In genomic region chr19:49857834-49858590, GRCh38 we compare ENCODE assay signal across 14 cellular contexts. TPM values are rescaled to one million over a fixed set of nuclear protein-coding genes. Genes with fewer than 3 reads are reported as not detected.
DNase-seq lines count a peak whose midpoint lies in the region; ATAC-seq, FAIRE-seq and TF ChIP-seq lines count a peak whose summit lies in the region.
"Had no signal": no experiment of that assay in that cellular context is flagged by ENCODE, and none has a peak within 500 bp of the region (broad histone marks: within the 10 kb centered on the region; RNA-seq: fewer than 3 reads in every experiment).

No MANE protein-coding gene starts in this region.

- peak overlapping the region; percentile 91 for H3K27ac Mint-ChIP-seq in HFFc6
- no peak overlapping the region for H3K27ac Mint-ChIP-seq in neural progenitor cell

- DNase-seq in AG04450 (ENCODE audit: low read depth, low spot score) (no peak), HFFc6 (no peak), K562 (ENCODE audit: extremely low read depth in 1 of 4, low spot score in 3 of 4) (no peak), neural progenitor cell (ENCODE audit: low spot score) (no peak), colonic mucosa (no peak), iPS-NIHi7 (ENCODE audit: extremely low spot score) (no peak)
- no peak for DNase-seq in activated T-cell treated with anti-CD3 and anti-CD28 coated beads, Interleukin-2, amount 50 U/mL, for 1 hour
- DNase-seq: activated CD4-positive, alpha-beta T cell treated with anti-CD3 and anti-CD28 coated beads for 48 hours; KBM-7; NCI-H146; NCI-H82; stimulated activated naive CD4-positive, alpha-beta T cell treated with Interleukin-2 at 50 U/mL for 16 hours had no signal

- H3K27ac ChIP-seq in AG04450 (ENCODE audit: low read depth, low read length) (peak overlapping the region; percentile 52), K562 (ENCODE audit: extremely low read depth, low read depth, low read length) (no peak overlapping the region), neural progenitor cell (peak overlapping the region; percentile 76), colonic mucosa (no peak overlapping the region)

- no TSS peak for BruUV-seq in K562 (replicated peaks; lab: Mats Ljungman, UMichigan)

- POLR2A ChIA-PET in AG04450 (lab: Yijun Ruan, JAX): interaction anchor here (1.1 to 2.3 kb wide), 2 partner anchors 8 to 11 kb away, joined by 4 to 5 read pairs; no protein-coding TSS in a partner anchor
- POLR2A ChIA-PET in K562 (lab: Yijun Ruan, JAX): interaction anchor here (1.0 to 1.8 kb wide), 4 partner anchors 8 to 18 kb away, joined by 3 to 7 read pairs (median 6); no protein-coding TSS in a partner anchor

- H3K4me3 ChIP-seq in AG04450 (ENCODE audit: low read depth, low read length) (no peak overlapping the region), K562 (no peak overlapping the region), neural progenitor cell (no peak overlapping the region), colonic mucosa (no peak overlapping the region)
- H3K4me3 ChIP-seq: breast epithelium had no signal

- peaks cover 20% of the 10 kb centered on the region for H3K79me2 ChIP-seq in K562 (ENCODE audit: control insufficient read depth, insufficient read depth, low read length)
- peaks cover 36% of the 10 kb centered on the region for H3K79me2 ChIP-seq in neural progenitor cell (ENCODE audit: low read depth)

- peaks cover 22% of the 10 kb centered on the region for H3K27me3 Mint-ChIP-seq in HFFc6 (ENCODE audit: insufficient read depth)
- H3K27me3 Mint-ChIP-seq in neural progenitor cell (ENCODE audit: insufficient read depth, low read depth): peaks cover 19% of the 10 kb centered on the region

- H3K36me3 Mint-ChIP-seq in HFFc6 (ENCODE audit: low read depth): peaks cover 12% of the 10 kb centered on the region
- H3K36me3 Mint-ChIP-seq in neural progenitor cell: peaks cover 14% of the 10 kb centered on the region

- TF ChIP-seq POLR2A in K562 (conservative IDR thresholded peaks at IDR 0.05): peak; percentile 40; the same call in 1 of the 2 replicates

- H3K36me3 ChIP-seq in K562 (ENCODE audit: control insufficient read depth, insufficient read depth, low read length) (peaks cover 90% of the 10 kb centered on the region; the same call in 2 of the 3 replicates), neural progenitor cell (no peaks in the 10 kb centered on the region), colonic mucosa (peaks cover 11% of the 10 kb centered on the region)

- H3K4me3 Mint-ChIP-seq in HFFc6 (no peak overlapping the region; the same call in 1 of the 2 replicates), neural progenitor cell (no peak overlapping the region)

- peak; percentile 45 for ATAC-seq in K562
- no peak for ATAC-seq in HG02763 (IDR thresholded peaks at IDR 0.05; ENCODE audit: unreplicated experiment)

- 79% methylated on average over 22 of the region's 26 CpGs for WGBS in K562 (ENCODE audit: insufficient coverage, low coverage, missing lambda C conversion rate)

- H3K4me2 ChIP-seq in K562 (ENCODE audit: insufficient read depth, low read length) (no peak overlapping the region), neural progenitor cell (no peak overlapping the region)

- peaks cover 0 to 87% of the 10 kb centered on the region in 2 experiments; a peak in 2 of 5 replicates for H3K4me1 ChIP-seq in K562 (replicated peaks in 1 of 2; ENCODE audit: control insufficient read depth in 2 of 2, insufficient read depth in 2 of 2, low read length in 2 of 2)
- peaks cover 2% of the 10 kb centered on the region for H3K4me1 ChIP-seq in neural progenitor cell
- H3K4me1 ChIP-seq in colonic mucosa: peaks cover under 1% of the 10 kb centered on the region
- H3K4me1 ChIP-seq: breast epithelium had no signal

- H3K27me3 ChIP-seq in AG04450 (ENCODE audit: control insufficient read depth, insufficient read depth, low read length) (no peaks in the 10 kb centered on the region), K562 (ENCODE audit: control insufficient read depth in 2 of 2, insufficient read depth in 2 of 2, low read length in 2 of 2) (no peaks in the 10 kb centered on the region), neural progenitor cell (no peaks in the 10 kb centered on the region), colonic mucosa (no peaks in the 10 kb centered on the region)
- H3K27me3 ChIP-seq: breast epithelium had no signal

- H2AFZ ChIP-seq in K562 (ENCODE audit: low read depth, low read length) (no peak overlapping the region), neural progenitor cell (replicated peaks) (no peak overlapping the region)

- CTCF ChIA-PET in AG04450 (lab: Charles Lee): no interaction called here
- CTCF ChIA-PET in K562 (lab: Yijun Ruan, JAX; ENCODE audit: low intra/inter-chr PET ratio): no interaction called here

- no peaks in the 10 kb centered on the region; the same call in 1 of the 2 replicates for H3K9me3 ChIP-seq in AG04450 (ENCODE audit: control insufficient read depth, insufficient read depth, low read length)
- no peaks in the 10 kb centered on the region for H3K9me3 ChIP-seq in K562 (replicated peaks; ENCODE audit: control insufficient read depth, insufficient read depth, low read depth, low read length)
- H3K9me3 ChIP-seq in neural progenitor cell (ENCODE audit: low read depth): no peaks in the 10 kb centered on the region
- H3K9me3 ChIP-seq in colonic mucosa: no peaks in the 10 kb centered on the region
- H3K9me3 ChIP-seq: breast epithelium had no signal

- FAIRE-seq in K562 (lab: Jason Lieb, UNC): no peak

- no peak for TF ChIP-seq RAD21 in K562 (CRISPR knock-in tag; conservative IDR thresholded peaks at IDR 0.05 in 1 of 2, IDR thresholded peaks at IDR 0.05 in 1 of 2)

- H3F3A ChIP-seq in neural progenitor cell (ENCODE audit: low read depth): peaks cover 84% of the 10 kb centered on the region

- peak overlapping the region in 1 of 2 experiments; percentile 61; a peak in 2 of 4 replicates for H3K9ac ChIP-seq in K562 (ENCODE audit: insufficient read depth in 1 of 2, low read depth in 2 of 2, low read length in 2 of 2)
- no peak overlapping the region for H3K9ac ChIP-seq in neural progenitor cell
- no peak overlapping the region for H3K9ac ChIP-seq in colonic mucosa (ENCODE audit: low read depth in 2 of 2, low read length in 2 of 2)

- H3K9me1 ChIP-seq in K562 (ENCODE audit: control insufficient read depth, insufficient read depth, low read length): no peaks in the 10 kb centered on the region

- H3K9me3 Mint-ChIP-seq in HFFc6 (no peaks in the 10 kb centered on the region), neural progenitor cell (no peaks in the 10 kb centered on the region)

- H3K4me1 Mint-ChIP-seq in HFFc6 (ENCODE audit: low read depth) (peaks cover 23% of the 10 kb centered on the region), neural progenitor cell (peaks cover 16% of the 10 kb centered on the region)

- in situ Hi-C loops in K562 (cut with MboI): no loop called here

- intact Hi-C loops in K562 (cut with micrococcal nuclease) (no loop called here), colonic mucosa (cut with DNase I) (no loop called here)

- peaks cover 16% of the 10 kb centered on the region; the same call in 1 of the 2 replicates for H4K20me1 ChIP-seq in K562 (replicated peaks; ENCODE audit: control insufficient read depth, insufficient read depth, low read length)
- H4K20me1 ChIP-seq in neural progenitor cell (ENCODE audit: low read depth): peaks cover 99% of the 10 kb centered on the region

- TF ChIP-seq CTCF in AG04450 (IDR thresholded peaks at IDR 0.05; ENCODE audit: low read depth, low read length) (no peak), HFFc6 (IDR thresholded peaks at IDR 0.05) (no peak), K562 (IDR thresholded peaks at IDR 0.05 in 2 of 3, conservative IDR thresholded peaks at IDR 0.05 in 1 of 3; ENCODE audit: insufficient read depth in 2 of 3, low read depth in 1 of 3, low read length in 3 of 3) (no peak), neural progenitor cell (IDR thresholded peaks at IDR 0.05) (no peak), colonic mucosa (IDR thresholded peaks at IDR 0.05) (no peak)

- no peak for TF ChIP-seq EP300 in K562 (IDR thresholded peaks at IDR 0.05; ENCODE audit: low read length)

RNA-seq across cellular contexts. Expression of gene PTOV1, which starts 7.1 kb away (rescaled TPM):
- polyA plus RNA-seq in AG04450 (2011; rRNA removed) (37.6 and 58.5 TPM in 2 replicates), K562 (2011; rRNA removed) (33.0 and 58.6 TPM in 2 replicates), K562 (2014; fragmentation: Illumina TruSeq; extraction: Trizol) (61.7 and 81.3 TPM in 2 replicates), K562 (2014; fragmentation: Nextera tagmentation; extraction: Ambion mirVana) (1 to 10 TPM; 4.9 to 9.3 TPM), K562 (2014; rRNA removed) (68.1 and 75.0 TPM in 2 replicates)
- polyA minus RNA-seq in AG04450 (2011; rRNA and poly(A)+ RNA removed): 69.9 and 97.7 TPM in 2 replicates
- total RNA-seq in HFFc6 (2021; fragmentation: NEBNext Ultra II Directional; extraction: Animal tissue kit (Norgen Biotek cat#: 25700)): 100 to 1,000 TPM; 157 to 176 (median 162) TPM
- total RNA-seq in K562 (2011; cell fraction: chromatin; rRNA removed; ENCODE audit: low replicate concordance): 128 and 364 TPM in 2 replicates
- total RNA-seq in K562 (2011; cell fraction: nucleolus; rRNA removed): 274 and 281 TPM in 2 replicates
- total RNA-seq in K562 (2011; cell fraction: nucleoplasm; rRNA removed): 195 and 218 TPM in 2 replicates
- total RNA-seq in K562 (2014; rRNA removed) (61.3 and 79.5 TPM in 2 replicates), K562 (2014; rRNA removed; fragmentation: Illumina TruSeq; extraction: Trizol) (14.0 and 23.3 TPM in 2 replicates), K562 (2015; rRNA removed; fragmentation: Illumina TruSeq; extraction: Trizol) (43.5 and 44.6 TPM in 2 replicates), K562 (2021) (156 and 169 TPM in 2 replicates), neural progenitor cell (ENCODE audit: low replicate concordance) (63.5 and 218 TPM in 2 replicates), colonic mucosa (100 to 1,000 TPM; 109 to 128 TPM)
- polyA plus RNA-seq in K562 (2011; cell fraction: cytosol; rRNA removed): 39.8 and 67.6 TPM in 2 replicates
- 302 and 359 TPM in 2 replicates for polyA plus RNA-seq in K562 (2011; cell fraction: nucleus; rRNA removed)
- polyA plus RNA-seq in K562 (2012): 104 and 153 TPM in 2 replicates
- 22.8 and 25.3 TPM in 2 replicates for polyA minus RNA-seq in K562 (2011; rRNA and poly(A)+ RNA removed)
- polyA minus RNA-seq in K562 (2011; cell fraction: cytosol; rRNA and poly(A)+ RNA removed): 60.9 and 84.8 TPM in 2 replicates
- 81.6 and 99.6 TPM in 2 replicates for polyA minus RNA-seq in K562 (2011; cell fraction: nucleus; rRNA and poly(A)+ RNA removed)

RNA-seq across cellular contexts. Expression of gene PNKP, which starts 9.4 kb away (rescaled TPM):
- 13.0 and 13.1 TPM in 2 replicates for polyA plus RNA-seq in AG04450 (2011; rRNA removed)
- polyA minus RNA-seq in AG04450 (2011; rRNA and poly(A)+ RNA removed): 12.2 and 17.3 TPM in 2 replicates
- 10 to 100 TPM; 39.7 to 48.7 (median 47.2) TPM for total RNA-seq in HFFc6 (2021; fragmentation: NEBNext Ultra II Directional; extraction: Animal tissue kit (Norgen Biotek cat#: 25700))
- total RNA-seq in K562 (2011; cell fraction: chromatin; rRNA removed; ENCODE audit: low replicate concordance): 168 and 404 TPM in 2 replicates
- 252 and 258 TPM in 2 replicates for total RNA-seq in K562 (2011; cell fraction: nucleolus; rRNA removed)
- total RNA-seq in K562 (2011; cell fraction: nucleoplasm; rRNA removed): 178 and 185 TPM in 2 replicates
- total RNA-seq in K562 (2014; rRNA removed): 56.0 and 59.3 TPM in 2 replicates
- total RNA-seq in K562 (2014; rRNA removed; fragmentation: Illumina TruSeq; extraction: Trizol): 12.3 and 18.1 TPM in 2 replicates
- total RNA-seq in K562 (2015; rRNA removed; fragmentation: Illumina TruSeq; extraction: Trizol): 25.3 and 29.4 TPM in 2 replicates
- 84.9 and 85.4 TPM in 2 replicates for total RNA-seq in K562 (2021)
- polyA plus RNA-seq in K562 (2011; rRNA removed): 13.7 and 21.3 TPM in 2 replicates
- polyA plus RNA-seq in K562 (2011; cell fraction: cytosol; rRNA removed): 12.2 and 25.9 TPM in 2 replicates
- polyA plus RNA-seq in K562 (2011; cell fraction: nucleus; rRNA removed): 123 and 164 TPM in 2 replicates
- 56.7 and 64.2 TPM in 2 replicates for polyA plus RNA-seq in K562 (2012)
- polyA plus RNA-seq in K562 (2014; fragmentation: Illumina TruSeq; extraction: Trizol): 26.7 and 30.0 TPM in 2 replicates
- polyA plus RNA-seq in K562 (2014; fragmentation: Nextera tagmentation; extraction: Ambion mirVana): 1 to 10 TPM; 2.8 to 3.1 TPM
- 64.0 and 71.3 TPM in 2 replicates for polyA plus RNA-seq in K562 (2014; rRNA removed)
- 6.7 and 8.2 TPM in 2 replicates for polyA minus RNA-seq in K562 (2011; rRNA and poly(A)+ RNA removed)
- polyA minus RNA-seq in K562 (2011; cell fraction: cytosol; rRNA and poly(A)+ RNA removed): 22.8 and 136 TPM in 2 replicates
- polyA minus RNA-seq in K562 (2011; cell fraction: nucleus; rRNA and poly(A)+ RNA removed): 48.2 and 49.9 TPM in 2 replicates
- 41.1 and 72.4 TPM in 2 replicates for total RNA-seq in neural progenitor cell (ENCODE audit: low replicate concordance)
- total RNA-seq in colonic mucosa: 100 to 1,000 TPM in 1 of 2 donors, 10 to 100 TPM in 1; 53.7 to 137 TPM

RNA-seq across cellular contexts. Expression of gene AKT1S1, which starts 19.1 kb away (rescaled TPM):
- 27.5 and 33.1 TPM in 2 replicates for polyA plus RNA-seq in AG04450 (2011; rRNA removed)
- polyA minus RNA-seq in AG04450 (2011; rRNA and poly(A)+ RNA removed): 20.7 and 22.4 TPM in 2 replicates
- total RNA-seq in HFFc6 (2021; fragmentation: NEBNext Ultra II Directional; extraction: Animal tissue kit (Norgen Biotek cat#: 25700)): 100 to 1,000 TPM in 5 of 6 experiments, 10 to 100 TPM in 1; 98.5 to 128 (median 104) TPM
- 24.5 and 49.9 TPM in 2 replicates for total RNA-seq in K562 (2011; cell fraction: chromatin; rRNA removed; ENCODE audit: low replicate concordance)
- total RNA-seq in K562 (2011; cell fraction: nucleolus; rRNA removed): 34.3 and 39.9 TPM in 2 replicates
- 26.9 and 29.9 TPM in 2 replicates for total RNA-seq in K562 (2011; cell fraction: nucleoplasm; rRNA removed)
- total RNA-seq in K562 (2014; rRNA removed): 25.7 and 33.8 TPM in 2 replicates
- total RNA-seq in K562 (2014; rRNA removed; fragmentation: Illumina TruSeq; extraction: Trizol): 5.7 and 6.9 TPM in 2 replicates
- total RNA-seq in K562 (2015; rRNA removed; fragmentation: Illumina TruSeq; extraction: Trizol): 13.5 and 14.4 TPM in 2 replicates
- total RNA-seq in K562 (2021): 50.1 and 50.3 TPM in 2 replicates
- polyA plus RNA-seq in K562 (2011; rRNA removed): 17.1 and 22.4 TPM in 2 replicates
- 34.5 and 68.9 TPM in 2 replicates for polyA plus RNA-seq in K562 (2011; cell fraction: cytosol; rRNA removed)
- polyA plus RNA-seq in K562 (2011; cell fraction: nucleus; rRNA removed): 33.2 and 55.4 TPM in 2 replicates
- 31.8 and 37.6 TPM in 2 replicates for polyA plus RNA-seq in K562 (2012)
- polyA plus RNA-seq in K562 (2014; fragmentation: Illumina TruSeq; extraction: Trizol): 39.0 and 40.7 TPM in 2 replicates
- polyA plus RNA-seq in K562 (2014; fragmentation: Nextera tagmentation; extraction: Ambion mirVana): 1 to 10 TPM; 1.2 TPM
- polyA plus RNA-seq in K562 (2014; rRNA removed): 38.2 and 45.4 TPM in 2 replicates
- polyA minus RNA-seq in K562 (2011; rRNA and poly(A)+ RNA removed): 7.8 and 10.3 TPM in 2 replicates
- polyA minus RNA-seq in K562 (2011; cell fraction: cytosol; rRNA and poly(A)+ RNA removed): 17.4 and 21.4 TPM in 2 replicates
- 18.2 and 22.4 TPM in 2 replicates for polyA minus RNA-seq in K562 (2011; cell fraction: nucleus; rRNA and poly(A)+ RNA removed)
- total RNA-seq in neural progenitor cell (ENCODE audit: low replicate concordance): 2.3 and 13.6 TPM in 2 replicates
- total RNA-seq in colonic mucosa: 10 to 100 TPM; 32.7 to 74.9 TPM

RNA-seq across cellular contexts. Expression of gene TBC1D17, which starts 19.5 kb away (rescaled TPM):
- polyA plus RNA-seq in AG04450 (2011; rRNA removed): 15.6 and 23.0 TPM in 2 replicates
- 24.6 and 29.6 TPM in 2 replicates for polyA minus RNA-seq in AG04450 (2011; rRNA and poly(A)+ RNA removed)
- 10 to 100 TPM; 42.8 to 53.3 (median 46.8) TPM for total RNA-seq in HFFc6 (2021; fragmentation: NEBNext Ultra II Directional; extraction: Animal tissue kit (Norgen Biotek cat#: 25700))
- total RNA-seq in K562 (2011; cell fraction: chromatin; rRNA removed; ENCODE audit: low replicate concordance): 34.8 and 78.7 TPM in 2 replicates
- total RNA-seq in K562 (2011; cell fraction: nucleolus; rRNA removed): 40.9 and 43.4 TPM in 2 replicates
- total RNA-seq in K562 (2011; cell fraction: nucleoplasm; rRNA removed): 33.2 and 34.5 TPM in 2 replicates
- total RNA-seq in K562 (2014; rRNA removed): 3.8 and 6.8 TPM in 2 replicates
- 2.6 and 3.2 TPM in 2 replicates for total RNA-seq in K562 (2014; rRNA removed; fragmentation: Illumina TruSeq; extraction: Trizol)
- total RNA-seq in K562 (2015; rRNA removed; fragmentation: Illumina TruSeq; extraction: Trizol): 2.4 and 3.5 TPM in 2 replicates
- 14.2 and 16.0 TPM in 2 replicates for total RNA-seq in K562 (2021)
- polyA plus RNA-seq in K562 (2011; rRNA removed): 7.4 and 10.5 TPM in 2 replicates
- polyA plus RNA-seq in K562 (2011; cell fraction: cytosol; rRNA removed): 8.7 and 14.7 TPM in 2 replicates
- polyA plus RNA-seq in K562 (2011; cell fraction: nucleus; rRNA removed): 33.2 and 48.4 TPM in 2 replicates
- 15.8 and 16.9 TPM in 2 replicates for polyA plus RNA-seq in K562 (2012)
- 8.7 and 11.7 TPM in 2 replicates for polyA plus RNA-seq in K562 (2014; fragmentation: Illumina TruSeq; extraction: Trizol)
- under 1 TPM; 0.42 to 0.46 TPM for polyA plus RNA-seq in K562 (2014; fragmentation: Nextera tagmentation; extraction: Ambion mirVana)
- polyA plus RNA-seq in K562 (2014; rRNA removed): 14.7 and 18.2 TPM in 2 replicates
- polyA minus RNA-seq in K562 (2011; rRNA and poly(A)+ RNA removed): 5.7 and 7.2 TPM in 2 replicates
- 9.1 and 9.2 TPM in 2 replicates for polyA minus RNA-seq in K562 (2011; cell fraction: cytosol; rRNA and poly(A)+ RNA removed)
- 12.3 and 15.3 TPM in 2 replicates for polyA minus RNA-seq in K562 (2011; cell fraction: nucleus; rRNA and poly(A)+ RNA removed)
- total RNA-seq in neural progenitor cell (ENCODE audit: low replicate concordance): 10.4 and 15.9 TPM in 2 replicates
- 10 to 100 TPM; 29.4 to 33.7 TPM for total RNA-seq in colonic mucosa

RNA-seq across cellular contexts. Expression of gene IL4I1, which starts 38.7 kb away (rescaled TPM):
- polyA plus RNA-seq in AG04450 (2011; rRNA removed): 0.30 and 0.92 TPM in 2 replicates
- 0.30 and 1.1 TPM in 2 replicates for polyA minus RNA-seq in AG04450 (2011; rRNA and poly(A)+ RNA removed)
- total RNA-seq in HFFc6 (2021; fragmentation: NEBNext Ultra II Directional; extraction: Animal tissue kit (Norgen Biotek cat#: 25700)): under 1 TPM in 5 of 6 experiments, not detected in 1; 0.24 to 0.48 (median 0.41) TPM
- 0.93 TPM in 1 of 2 replicates, not detected in the other for total RNA-seq in K562 (2011; cell fraction: chromatin; rRNA removed; ENCODE audit: low replicate concordance)
- total RNA-seq in K562 (2011; cell fraction: nucleolus; rRNA removed): 1.8 TPM in 2 replicates
- 0.37 and 0.46 TPM in 2 replicates for total RNA-seq in K562 (2011; cell fraction: nucleoplasm; rRNA removed)
- 0.90 and 0.95 TPM in 2 replicates for total RNA-seq in K562 (2014; rRNA removed)
- 0.33 TPM in 1 of 2 replicates, not detected in the other for total RNA-seq in K562 (2014; rRNA removed; fragmentation: Illumina TruSeq; extraction: Trizol)
- 0.19 and 0.43 TPM in 2 replicates for total RNA-seq in K562 (2015; rRNA removed; fragmentation: Illumina TruSeq; extraction: Trizol)
- total RNA-seq in K562 (2021): 0.55 and 0.76 TPM in 2 replicates
- polyA plus RNA-seq in K562 (2011; rRNA removed): 0.06 and 0.31 TPM in 2 replicates
- 0.04 and 0.36 TPM in 2 replicates for polyA plus RNA-seq in K562 (2011; cell fraction: cytosol; rRNA removed)
- 0.24 and 0.27 TPM in 2 replicates for polyA plus RNA-seq in K562 (2011; cell fraction: nucleus; rRNA removed)
- polyA plus RNA-seq in K562 (2012): 0.50 and 0.56 TPM in 2 replicates
- polyA plus RNA-seq in K562 (2014; fragmentation: Illumina TruSeq; extraction: Trizol): 0.15 TPM in 1 of 2 replicates, not detected in the other
- under 1 TPM in 1 of 2 experiments, not detected in 1; 0.13 TPM for polyA plus RNA-seq in K562 (2014; fragmentation: Nextera tagmentation; extraction: Ambion mirVana)
- polyA plus RNA-seq in K562 (2014; rRNA removed): 0.09 and 0.44 TPM in 2 replicates
- 0.11 TPM in 1 of 2 replicates, not detected in the other for polyA minus RNA-seq in K562 (2011; rRNA and poly(A)+ RNA removed)
- polyA minus RNA-seq in K562 (2011; cell fraction: cytosol; rRNA and poly(A)+ RNA removed): 0.67 and 0.73 TPM in 2 replicates
- 0.67 and 0.81 TPM in 2 replicates for polyA minus RNA-seq in K562 (2011; cell fraction: nucleus; rRNA and poly(A)+ RNA removed)
- 0.56 TPM in 1 of 2 replicates, not detected in the other for total RNA-seq in neural progenitor cell (ENCODE audit: low replicate concordance)
- total RNA-seq in colonic mucosa: 1 to 10 TPM; 1.0 to 2.4 TPM

Comparison
In these comparisons a context has a peak if more than half of its experiments do, and no peak if none do; other contexts are left out.
1. H3K27ac ChIP-seq: peak in AG04450 (single experiment) and neural progenitor cell (single experiment); none in K562 (single experiment) and colonic mucosa (single experiment).